Comparison of ENCODE assay signal across 22 cellular contexts in genomic region chr17:62030264-62030663, GRCh38. TPM values are rescaled to one million over a fixed set of nuclear protein-coding genes. Genes with fewer than 3 reads are reported as not detected.
DNase-seq lines count a peak whose midpoint lies in the region; ATAC-seq and TF ChIP-seq lines count a peak whose summit lies in the region.
"Had no signal": no experiment of that assay in that cellular context is flagged by ENCODE, and none has a peak within 500 bp of the region (broad histone marks: within the 10 kb centered on the region; RNA-seq: fewer than 3 reads in every experiment).

No MANE protein-coding gene starts in this region.

- H3K9me3 ChIP-seq in heart left ventricle (no peaks in the 10 kb centered on the region), right lobe of liver (no peaks in the 10 kb centered on the region), smooth muscle cell (replicated peaks; ENCODE audit: low read depth) (no peaks in the 10 kb centered on the region)
- H3K9me3 ChIP-seq: A549 had no signal

- intact Hi-C loops in heart left ventricle (cut with DNase I): no loop called here
- intact Hi-C loops in cardiac septum (cut with DNase I): no loop called here
- intact Hi-C loops in right lobe of liver (cut with DNase I): no loop called here

- H3K4me1 Mint-ChIP-seq in chondrocyte (ENCODE audit: low read depth): peaks cover 9% of the 10 kb centered on the region

- no peaks in the 10 kb centered on the region for H3K9me3 Mint-ChIP-seq in chondrocyte (ENCODE audit: low read depth)
- H3K9me3 Mint-ChIP-seq: CD4-positive, alpha-beta memory T cell; GM23338 had no signal

- H3K4me3 ChIP-seq in heart left ventricle (no peak overlapping the region), right lobe of liver (no peak overlapping the region), smooth muscle cell (no peak overlapping the region), brain microvascular endothelial cell (ENCODE audit: low read depth, low read length) (no peak overlapping the region)
- H3K4me3 ChIP-seq: A549, GM23338, K562 had no signal

- TF ChIP-seq POLR2A in heart left ventricle (IDR thresholded peaks at IDR 0.05) (no peak), right lobe of liver (IDR thresholded peaks at IDR 0.05) (no peak)

- H3K36me3 ChIP-seq in heart left ventricle (peaks cover 0 to 100% (median 96%) of the 10 kb centered on the region in 9 donors), right lobe of liver (peaks cover 9 to 93% (median 45%) of the 10 kb centered on the region in 4 donors), smooth muscle cell (ENCODE audit: low read depth) (peaks cover 37% of the 10 kb centered on the region), brain microvascular endothelial cell (replicated peaks) (peaks cover 41% of the 10 kb centered on the region)

- H2AFZ ChIP-seq in smooth muscle cell (ENCODE audit: low read depth): no peak overlapping the region
- H2AFZ ChIP-seq: GM23338 had no signal

- H3K27ac Mint-ChIP-seq in chondrocyte (ENCODE audit: unreplicated experiment): peak overlapping the region; percentile 22
- H3K27ac Mint-ChIP-seq: GM23338 had no signal

- in situ Hi-C loops in brain microvascular endothelial cell (cut with HindIII; ENCODE audit: low pct_ligation_motif_present, low sequenced_read_pairs): no loop called here

- peaks cover 44% of the 10 kb centered on the region for H3K36me3 Mint-ChIP-seq in chondrocyte (ENCODE audit: low read depth)

- no peak overlapping the region for H3K4me2 ChIP-seq in smooth muscle cell
- H3K4me2 ChIP-seq: A549, GM23338 had no signal

- DNase-seq in heart left ventricle: no peak
- no peak for DNase-seq in cardiac septum (ENCODE audit: low spot score)
- DNase-seq in chondrocyte (ENCODE audit: low spot score): no peak
- peak; percentile 37 to 56 (median 50) for DNase-seq in right lobe of liver
- DNase-seq in NOMO-1 treated with dmso at 0.1 percent for 144 hours (lab: John Stamatoyannopoulos, UW; ENCODE audit: unreplicated experiment): no peak
- no peak for DNase-seq in smooth muscle cell (lab: John Stamatoyannopoulos, UW; ENCODE audit: unreplicated experiment)
- no peak for DNase-seq in brain microvascular endothelial cell
- DNase-seq: CD4-positive, alpha-beta memory T cell; DMS53; EL; HCEC 1CT; NCI-H1105; NCI-H2081 treated with DMSO at 0.1 percent for 48 hours; NCI-H446 treated with DMSO at 0.1 percent for 48 hours; NCI-H69; NK-92 treated with Interleukin-12 subunit alpha and Interleukin-12 subunit beta, amount 100 ng/mL, for 24 hours; OCI-M1; RPMI8226; SIG-M5 had no signal

- ATAC-seq in heart left ventricle: peak in 3 of 4 donors; percentile 13 to 41 (median 36)
- peak; percentile 67 to 90 (median 72) for ATAC-seq in right lobe of liver
- ATAC-seq: A549, GM23338, K562 had no signal

- 87 to 93% (median 91%) methylated on average over 6 of the region's 6 CpGs for WGBS in heart left ventricle, 4 donors
- 60% methylated on average over 1 of the region's 6 CpGs for WGBS in right lobe of liver (ENCODE audit: insufficient coverage, low coverage, low lambda C conversion rate, missing lambda C conversion rate)
- WGBS in smooth muscle cell (ENCODE audit: low lambda C conversion rate): 98% methylated on average over 6 of the region's 6 CpGs

- H4K20me1 ChIP-seq in smooth muscle cell (ENCODE audit: low read depth): peaks cover 71% of the 10 kb centered on the region

- peaks cover 0 to 24% (median 8%) of the 10 kb centered on the region in 12 donors for H3K4me1 ChIP-seq in heart left ventricle
- H3K4me1 ChIP-seq in right lobe of liver: peaks cover 0 to 13% (median 4%) of the 10 kb centered on the region in 4 donors
- peaks cover 6% of the 10 kb centered on the region for H3K4me1 ChIP-seq in smooth muscle cell (ENCODE audit: low read depth)
- H3K4me1 ChIP-seq: A549 had no signal

- peaks cover 78% of the 10 kb centered on the region for H3K79me2 ChIP-seq in smooth muscle cell (ENCODE audit: low read depth)

- H3F3A ChIP-seq in smooth muscle cell (ENCODE audit: low read depth): no peaks in the 10 kb centered on the region

- TF ChIP-seq CTCF in heart left ventricle (IDR thresholded peaks at IDR 0.05) (no peak), chondrocyte (IDR thresholded peaks at IDR 0.05) (no peak), right lobe of liver (IDR thresholded peaks at IDR 0.05) (no peak), smooth muscle cell (IDR thresholded peaks at IDR 0.05; ENCODE audit: borderline replicate concordance, insufficient read depth, poor library complexity, severe bottlenecking) (no peak), brain microvascular endothelial cell (IDR thresholded peaks at IDR 0.05; ENCODE audit: low read depth, low read length, missing control alignments) (no peak)

- no peak overlapping the region for H3K27ac ChIP-seq in heart left ventricle
- no peak overlapping the region for H3K27ac ChIP-seq in right lobe of liver
- no peak overlapping the region for H3K27ac ChIP-seq in smooth muscle cell (ENCODE audit: low read depth)
- no peak overlapping the region for H3K27ac ChIP-seq in brain microvascular endothelial cell
- H3K27ac ChIP-seq: A549 had no signal

- H3K9ac ChIP-seq in smooth muscle cell (ENCODE audit: low read depth): no peak overlapping the region

- H3K4me3 Mint-ChIP-seq in chondrocyte (ENCODE audit: unreplicated experiment): no peak overlapping the region
- H3K4me3 Mint-ChIP-seq: CD4-positive, alpha-beta memory T cell; GM23338 had no signal

- H3K27me3 ChIP-seq in heart left ventricle (no peaks in the 10 kb centered on the region), right lobe of liver (no peaks in the 10 kb centered on the region), smooth muscle cell (ENCODE audit: low read depth) (no peaks in the 10 kb centered on the region), brain microvascular endothelial cell (replicated peaks) (no peaks in the 10 kb centered on the region)

- H3K27me3 Mint-ChIP-seq in chondrocyte (ENCODE audit: low read depth): no peaks in the 10 kb centered on the region
- H3K27me3 Mint-ChIP-seq: CD4-positive, alpha-beta memory T cell had no signal

RNA-seq across cellular contexts. Expression of gene MED13, which starts 34.8 kb away (rescaled TPM):
- total RNA-seq in heart left ventricle: 10 to 100 TPM; 23.3 to 59.1 (median 40.2) TPM
- polyA plus RNA-seq in heart left ventricle: 1 to 10 TPM; 5.6 to 9.8 TPM
- total RNA-seq in cardiac septum: 47.4 TPM
- 53.0 to 60.9 TPM (median 54.8 TPM) in 3 replicates for total RNA-seq in chondrocyte
- total RNA-seq in right lobe of liver: 10 to 100 TPM; 22.9 to 36.3 (median 32.5) TPM
- total RNA-seq in smooth muscle cell: 48.0 and 50.0 TPM in 2 replicates
- 3.2 and 4.2 TPM in 2 replicates for polyA plus RNA-seq in smooth muscle cell

Comparison
In these comparisons a context has a peak if more than half of its experiments do, and no peak if none do; other contexts are left out.
1. DNase-seq: peak in right lobe of liver (3 of 3); none in heart left ventricle (0 of 5), cardiac septum (single experiment), chondrocyte (single experiment), NOMO-1 treated with dmso at 0.1 percent for 144 hours (single experiment), smooth muscle cell (single experiment) and brain microvascular endothelial cell (single experiment).